ENCODE assay signal across 8 cellular contexts in the genomic region with DNA sequence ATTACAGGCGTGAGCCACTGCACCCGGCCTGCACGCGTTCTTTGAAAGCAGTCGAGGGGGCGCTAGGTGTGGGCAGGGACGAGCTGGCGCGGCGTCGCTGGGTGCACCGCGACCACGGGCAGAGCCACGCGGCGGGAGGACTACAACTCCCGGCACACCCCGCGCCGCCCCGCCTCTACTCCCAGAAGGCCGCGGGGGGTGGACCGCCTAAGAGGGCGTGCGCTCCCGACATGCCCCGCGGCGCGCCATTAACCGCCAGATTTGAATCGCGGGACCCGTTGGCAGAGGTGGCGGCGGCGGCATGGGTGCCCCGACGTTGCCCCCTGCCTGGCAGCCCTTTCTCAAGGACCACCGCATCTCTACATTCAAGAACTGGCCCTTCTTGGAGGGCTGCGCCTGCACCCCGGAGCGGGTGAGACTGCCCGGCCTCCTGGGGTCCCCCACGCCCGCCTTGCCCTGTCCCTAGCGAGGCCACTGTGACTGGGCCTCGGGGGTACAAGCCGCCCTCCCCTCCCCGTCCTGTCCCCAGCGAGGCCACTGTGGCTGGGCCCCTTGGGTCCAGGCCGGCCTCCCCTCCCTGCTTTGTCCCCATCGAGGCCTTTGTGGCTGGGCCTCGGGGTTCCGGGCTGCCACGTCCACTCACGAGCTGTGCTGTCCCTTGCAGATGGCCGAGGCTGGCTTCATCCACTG. TPM values are rescaled to one million over a fixed set of nuclear protein-coding genes. Genes with fewer than 3 reads are reported as not detected.
DNase-seq lines count a peak whose midpoint lies in the region; ATAC-seq, FAIRE-seq and TF ChIP-seq lines count a peak whose summit lies in the region.

Gene BIRC5 (plus strand): TSS at position 238 of the 690 bp plus-strand sequence. CDS start 64 bp downstream, at position 302.

- peak within 1 kb of the TSS; percentile 38 for H3K4me3 ChIP-seq in naive thymus-derived CD4-positive, alpha-beta T cell (ENCODE audit: low read length)

- H3K36me3 ChIP-seq in naive thymus-derived CD4-positive, alpha-beta T cell (ENCODE audit: control insufficient read depth in 2 of 3, insufficient read depth in 3 of 3, low read length in 3 of 3), result no peaks in the 10 kb centered on the region

- peaks cover 5 to 6% of the 10 kb centered on the region in 2 donors for H3K4me1 ChIP-seq in naive thymus-derived CD4-positive, alpha-beta T cell (ENCODE audit: control insufficient read depth in 2 of 2, insufficient read depth in 2 of 2, low read length in 2 of 2)

- no TSS peak for BruUV-seq in Calu3 (replicated peaks; lab: Mats Ljungman, UMichigan)

- peak; percentile 82 for ATAC-seq in GM21576 (IDR thresholded peaks at IDR 0.05; ENCODE audit: unreplicated experiment)
- peak; percentile 100 for ATAC-seq in activated T-cell treated with anti-CD3 and anti-CD28 coated beads, Interleukin-2, amount 50 U/mL, for 4 hours
- ATAC-seq in naive thymus-derived CD4-positive, alpha-beta T cell, result peak; percentile 100

- TF ChIP-seq CTCF in Calu3 (IDR thresholded peaks at IDR 0.05; ENCODE audit: unreplicated experiment), result no peak

- no peaks in the 10 kb centered on the region for H3K27me3 Mint-ChIP-seq in Calu3 (ENCODE audit: unreplicated experiment)
- H3K27me3 Mint-ChIP-seq in activated T-cell treated with anti-CD3 and anti-CD28 coated beads, Interleukin-2, amount 50 U/mL, for 4 hours (ENCODE audit: low read depth), result no peaks in the 10 kb centered on the region
- no peaks in the 10 kb centered on the region for H3K27me3 Mint-ChIP-seq in naive thymus-derived CD4-positive, alpha-beta T cell

- H3K27me3 ChIP-seq in naive thymus-derived CD4-positive, alpha-beta T cell (ENCODE audit: control insufficient read depth in 2 of 2, insufficient read depth in 2 of 2, low read length in 2 of 2), result no peaks in the 10 kb centered on the region

- POLR2A ChIA-PET in naive thymus-derived CD4-positive, alpha-beta T cell (lab: Charles Lee), result interaction anchor here (0.9 kb wide), 2 partner anchors 9 to 40 kb away, joined by 3 read pairs; no protein-coding TSS in a partner anchor

- no peaks in the 10 kb centered on the region for H3K9me3 ChIP-seq in naive thymus-derived CD4-positive, alpha-beta T cell (ENCODE audit: control insufficient read depth in 2 of 3, low read length in 3 of 3)

- H3K36me3 Mint-ChIP-seq in Calu3 (ENCODE audit: insufficient read depth, unreplicated experiment), result peaks cover 36% of the 10 kb centered on the region
- H3K36me3 Mint-ChIP-seq in activated T-cell treated with anti-CD3 and anti-CD28 coated beads, Interleukin-2, amount 50 U/mL, for 4 hours (ENCODE audit: insufficient read depth), result no peaks in the 10 kb centered on the region
- H3K36me3 Mint-ChIP-seq in naive thymus-derived CD4-positive, alpha-beta T cell, result peaks cover 0 to 5% (median 0%) of the 10 kb centered on the region in 5 donors

- CTCF ChIA-PET in Calu3 (lab: Charles Lee), result interaction anchor here (0.7 kb wide), 1 partner anchor 72 kb away, joined by 3 read pairs; no protein-coding TSS in a partner anchor
- CTCF ChIA-PET in naive thymus-derived CD4-positive, alpha-beta T cell (lab: Charles Lee), result interaction anchor here (1.2 kb wide), 1 partner anchor 103 kb away, joined by 3 read pairs; no protein-coding TSS in a partner anchor

- H3K27ac Mint-ChIP-seq in Calu3 (ENCODE audit: unreplicated experiment), result peak within 1 kb of the TSS; percentile 47
- peak within 1 kb of the TSS in 1 of 9 donors; percentile 87 for H3K27ac Mint-ChIP-seq in naive thymus-derived CD4-positive, alpha-beta T cell

- peak within 1 kb of the TSS; percentile 82 for H3K4me3 Mint-ChIP-seq in Calu3 (ENCODE audit: low read depth, unreplicated experiment)
- peak within 1 kb of the TSS; percentile 78 for H3K4me3 Mint-ChIP-seq in activated T-cell treated with anti-CD3 and anti-CD28 coated beads, Interleukin-2, amount 50 U/mL, for 4 hours
- peak within 1 kb of the TSS; percentile 38 to 97 (median 68) for H3K4me3 Mint-ChIP-seq in naive thymus-derived CD4-positive, alpha-beta T cell

- H3K9me3 Mint-ChIP-seq in Calu3 (ENCODE audit: low read depth, unreplicated experiment), result no peaks in the 10 kb centered on the region
- H3K9me3 Mint-ChIP-seq in activated T-cell treated with anti-CD3 and anti-CD28 coated beads, Interleukin-2, amount 50 U/mL, for 4 hours, result no peaks in the 10 kb centered on the region
- no peaks in the 10 kb centered on the region for H3K9me3 Mint-ChIP-seq in naive thymus-derived CD4-positive, alpha-beta T cell

- peak; percentile 95 for DNase-seq in Calu3
- peak; percentile 83 for DNase-seq in LHCN-M2 (ENCODE audit: low read depth)
- DNase-seq in RCC 7860 (ENCODE audit: low spot score), result peak; percentile 75
- DNase-seq in activated T-cell treated with anti-CD3 and anti-CD28 coated beads, Interleukin-2, amount 50 U/mL, for 4 hours, result peak; percentile 87
- DNase-seq in fibroblast of gingiva (ENCODE audit: low read depth), result peak; percentile 80
- DNase-seq in naive thymus-derived CD4-positive, alpha-beta T cell, result peak; percentile 78 to 95 (median 88)
- peak; percentile 76 to 84 for DNase-seq in stimulated activated CD8-positive, alpha-beta memory T cell treated with anti-CD3 and anti-CD28 coated beads, Interleukin-7, amount 100 ng/mL, for 48 hours (ENCODE audit: extremely low read depth in 1 of 2, low read depth in 1 of 2)

- intact Hi-C loops in Calu3 (cut with micrococcal nuclease; ENCODE audit: unreplicated experiment), result no loop called here
- intact Hi-C loops in naive thymus-derived CD4-positive, alpha-beta T cell (cut with micrococcal nuclease), result loop anchor here (1.0 to 10.0 kb wide), 7 partner anchors 27 to 164 kb away; partner anchors contain the start of genes AFMID (in 1 of the 2), C17orf99 (in 1 of the 2), PGS1 (in 1 of the 2) and SYNGR2 (in 1 of the 2)

- H3K27ac ChIP-seq in naive thymus-derived CD4-positive, alpha-beta T cell (ENCODE audit: low read depth, low read length), result no peak within 1 kb of the TSS

- no peak for FAIRE-seq in RCC 7860 (lab: Jason Lieb, UNC)

- no peaks in the 10 kb centered on the region for H3K4me1 Mint-ChIP-seq in Calu3 (ENCODE audit: low read depth, unreplicated experiment)
- H3K4me1 Mint-ChIP-seq in activated T-cell treated with anti-CD3 and anti-CD28 coated beads, Interleukin-2, amount 50 U/mL, for 4 hours (ENCODE audit: low read depth), result peaks cover 2% of the 10 kb centered on the region
- peaks cover 0 to 20% (median 4%) of the 10 kb centered on the region in 7 donors for H3K4me1 Mint-ChIP-seq in naive thymus-derived CD4-positive, alpha-beta T cell

RNA-seq across cellular contexts. Expression of gene BIRC5, which starts in this region (rescaled TPM):
- 52.4 and 58.5 TPM in 2 replicates for total RNA-seq in Calu3 (2022)
- total RNA-seq in LHCN-M2 (2014; rRNA removed), result 179 and 192 TPM in 2 replicates
- polyA plus RNA-seq in LHCN-M2 (2012), result 70.6 TPM
- 1 to 10 TPM; 5.4 to 10.0 (median 8.5) TPM for total RNA-seq in activated T-cell treated with anti-CD3 and anti-CD28 coated beads, Interleukin-2, amount 50 U/mL, for 4 hours
- total RNA-seq in naive thymus-derived CD4-positive, alpha-beta T cell, result 10 to 100 TPM in 1 of 5 experiments, not detected in 4; 49.0 TPM
- polyA plus RNA-seq in naive thymus-derived CD4-positive, alpha-beta T cell, result not detected
